ENCODE assay signal across 1 cellular context in genomic region chr11:45270946-45271345, GRCh38.
TF ChIP-seq lines count a peak whose summit lies in the region.

No MANE protein-coding gene starts in this region.

TF ChIP-seq in HepG2, 621 proteins besides CTCF, POLR2A, EP300 and RAD21 (continued from another document):
- TF ChIP-seq DDIT3 (CRISPR knock-in tag; IDR thresholded peaks at IDR 0.05), result no peak
- TF ChIP-seq NFRKB (IDR thresholded peaks at IDR 0.05), result no peak
- TF ChIP-seq TBP (CRISPR knock-in tag; IDR thresholded peaks at IDR 0.05), result no peak
- TF ChIP-seq MAFF (IDR thresholded peaks at IDR 0.05; ENCODE audit: low read depth, low read length), result no peak
- no peak for TF ChIP-seq LRRFIP1 (CRISPR knock-in tag; conservative IDR thresholded peaks at IDR 0.05)
- TF ChIP-seq, protein P1, sequence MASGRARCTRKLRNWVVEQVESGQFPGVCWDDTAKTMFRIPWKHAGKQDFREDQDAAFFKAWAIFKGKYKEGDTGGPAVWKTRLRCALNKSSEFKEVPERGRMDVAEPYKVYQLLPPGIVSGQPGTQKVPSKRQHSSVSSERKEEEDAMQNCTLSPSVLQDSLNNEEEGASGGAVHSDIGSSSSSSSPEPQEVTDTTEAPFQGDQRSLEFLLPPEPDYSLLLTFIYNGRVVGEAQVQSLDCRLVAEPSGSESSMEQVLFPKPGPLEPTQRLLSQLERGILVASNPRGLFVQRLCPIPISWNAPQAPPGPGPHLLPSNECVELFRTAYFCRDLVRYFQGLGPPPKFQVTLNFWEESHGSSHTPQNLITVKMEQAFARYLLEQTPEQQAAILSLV (CRISPR knock-in tag; IDR thresholded peaks at IDR 0.05; ENCODE audit: borderline replicate concordance), result no peak
- no peak for TF ChIP-seq ZNF691 (CRISPR knock-in tag; IDR thresholded peaks at IDR 0.05; ENCODE audit: borderline replicate concordance, low read depth)
